ENCODE assay signal across 8 cellular contexts in genomic region chr9:128551652-128552152, GRCh38. TPM values are rescaled to one million over a fixed set of nuclear protein-coding genes. Genes with fewer than 3 reads are reported as not detected.
DNase-seq lines count a peak whose midpoint lies in the region; ATAC-seq and TF ChIP-seq lines count a peak whose summit lies in the region.

No MANE protein-coding gene starts in this region.

- intact Hi-C loops in heart right ventricle (cut with DNase I), result loop anchor here in 5 of 10 donors (2.0 to 10.0 kb wide), 6 partner anchors 47 to 187 kb away; partner anchors contain the start of genes GLE1 (in 3 of the 5) and ODF2 (in 3 of the 5)
- intact Hi-C loops in cardiac septum (cut with DNase I), result loop anchor here (5.0 kb wide), 1 partner anchor 94 kb away; the partner anchor contains the start of gene ODF2
- intact Hi-C loops in thyroid gland (cut with DNase I), result no loop called here
- intact Hi-C loops in head of caudate nucleus (cut with DNase I), result loop anchor here (2.0 kb wide), 1 partner anchor 47 kb away; the partner anchor contains the start of gene GLE1

- ATAC-seq in heart right ventricle (peak in 5 of 8 donors; percentile 82 to 90 (median 87)), HG02610 (IDR thresholded peaks at IDR 0.05; ENCODE audit: unreplicated experiment) (no peak)

- WGBS in heart right ventricle, 2 donors, result 5 to 7% methylated on average over 22 of the region's 22 CpGs
- WGBS in adipose tissue, 3 donors, result 2 to 5% (median 2%) methylated on average over 22 of the region's 22 CpGs
- WGBS in thyroid gland, 2 donors, result 7 to 8% methylated on average over 21 of the region's 22 CpGs

- TF ChIP-seq CTCF in heart right ventricle (IDR thresholded peaks at IDR 0.05) (no peak), thyroid gland (IDR thresholded peaks at IDR 0.05) (no peak)

- H3K4me1 ChIP-seq in heart right ventricle (peaks cover 11 to 67% (median 55%) of the 10 kb centered on the region in 9 donors), thyroid gland (peaks cover 47 to 56% of the 10 kb centered on the region in 2 donors)

- H3K4me3 ChIP-seq in heart right ventricle (peak overlapping the region; percentile 9 to 100 (median 97)), thyroid gland (replicated peaks in 1 of 3) (peak overlapping the region; percentile 22 to 95 (median 28))

- peak overlapping the region; percentile 94 to 100 (median 99) for H3K27ac ChIP-seq in heart right ventricle
- peak overlapping the region; percentile 68 for H3K27ac ChIP-seq in adipose tissue (ENCODE audit: low read depth, low read length)
- peak overlapping the region; percentile 92 for H3K27ac ChIP-seq in layer of hippocampus (ENCODE audit: low read depth, low read length)
- peak overlapping the region; percentile 82 to 99 (median 90) for H3K27ac ChIP-seq in thyroid gland

- H3K36me3 ChIP-seq in heart right ventricle (peaks cover 0 to 3% (median 0%) of the 10 kb centered on the region in 9 donors), thyroid gland (no peaks in the 10 kb centered on the region)

- TF ChIP-seq POLR2A in thyroid gland (IDR thresholded peaks at IDR 0.05), result no peak

- no peaks in the 10 kb centered on the region for H3K27me3 ChIP-seq in heart right ventricle
- H3K27me3 ChIP-seq in layer of hippocampus (ENCODE audit: control insufficient read depth, insufficient read depth, low read length), result no peaks in the 10 kb centered on the region
- no peaks in the 10 kb centered on the region for H3K27me3 ChIP-seq in thyroid gland

- DNase-seq in heart right ventricle (no peak), cardiac septum (ENCODE audit: low spot score) (no peak), thyroid gland (no peak), cerebellar cortex (ENCODE audit: low spot score) (no peak), head of caudate nucleus (no peak)

- H3K9me3 ChIP-seq in heart right ventricle (no peaks in the 10 kb centered on the region), thyroid gland (no peaks in the 10 kb centered on the region)

RNA-seq across cellular contexts. Expression of gene SPTAN1, which starts 0.7 kb away (rescaled TPM):
- total RNA-seq in heart right ventricle (100 to 1,000 TPM; 250 to 449 (median 379) TPM), cardiac septum (380 TPM), thyroid gland (100 to 1,000 TPM; 189 to 307 (median 278) TPM)
- polyA plus RNA-seq in heart right ventricle (100 to 1,000 TPM; 119 to 177 TPM), adipose tissue (100 to 1,000 TPM in 2 of 3 donors, 10 to 100 TPM in 1; 41.2 to 147 (median 103) TPM)

RNA-seq across cellular contexts. Expression of gene GLE1, which starts 47.2 kb away (rescaled TPM):
- 10 to 100 TPM; 15.0 to 24.5 (median 19.9) TPM for total RNA-seq in heart right ventricle
- polyA plus RNA-seq in heart right ventricle, result 10 to 100 TPM; 10.5 to 12.4 TPM
- 20.2 TPM for total RNA-seq in cardiac septum
- 10 to 100 TPM in 2 of 3 donors, 1 to 10 TPM in 1; 6.9 to 15.9 (median 10.6) TPM for polyA plus RNA-seq in adipose tissue
- total RNA-seq in thyroid gland, result 10 to 100 TPM; 24.1 to 30.3 (median 25.5) TPM
